Comparison of ENCODE assay signal across 8 cellular contexts in genomic region chr17:45585037-45585437, GRCh38.
DNase-seq lines count a peak whose midpoint lies in the region; ATAC-seq, FAIRE-seq and TF ChIP-seq lines count a peak whose summit lies in the region.
"Not testable (repeated sequence)": the region's sequence is repeated elsewhere in the genome, so short reads cannot be mapped to it uniquely, and the experiment has no call there.

No MANE protein-coding gene starts in this region.

- peaks cover 39% of the 10 kb centered on the region for H3K4me1 ChIP-seq in HepG2 (ENCODE audit: insufficient read depth, low read length)

- peak; percentile 49 for TF ChIP-seq CTCF in HepG2 (CRISPR knock-in tag; IDR thresholded peaks at IDR 0.05)

- peak overlapping the region; percentile 96 to 98 for H3K27ac Mint-ChIP-seq in effector memory CD8-positive, alpha-beta T cell

- TF ChIP-seq POLR2A in HepG2 (IDR thresholded peaks at IDR 0.05; ENCODE audit: insufficient read depth in 1 of 2, low read depth in 2 of 2, low read length in 2 of 2), result peak; percentile 54 to 60; a peak in 3 of 4 replicates

- TF ChIP-seq EP300 in HepG2 (IDR thresholded peaks at IDR 0.05; ENCODE audit: low read depth in 2 of 2, low read length in 2 of 2); HepG2 (CRISPR knock-in tag; IDR thresholded peaks at IDR 0.05; ENCODE audit: borderline replicate concordance): not testable (repeated sequence)

- H3K9me3 Mint-ChIP-seq in effector memory CD8-positive, alpha-beta T cell, result not testable (repeated sequence)

- H3K4me2 ChIP-seq in HepG2 (ENCODE audit: low read depth, low read length), result peak overlapping the region; percentile 95

- in situ Hi-C loops in HepG2 (cut with HindIII; ENCODE audit: extremely low pct_ligation_motif_present, low pct_unique_long_range_greater_than_20kb), result loop anchor here (25.0 kb wide), 1 partner anchor 677 kb away; no protein-coding TSS in a partner anchor

- H4K20me1 ChIP-seq in HepG2 (ENCODE audit: insufficient read depth, low read length), result not testable (repeated sequence)

- ATAC-seq in GM18858 (IDR thresholded peaks at IDR 0.05; ENCODE audit: unreplicated experiment), result peak; percentile 35
- ATAC-seq in HG02852 (IDR thresholded peaks at IDR 0.05; ENCODE audit: unreplicated experiment), result peak; percentile 69
- peak; percentile 77 for ATAC-seq in effector memory CD8-positive, alpha-beta T cell (replicated peaks)
- ATAC-seq in HepG2, result peak; percentile 78

- FAIRE-seq in HepG2 (lab: Jason Lieb, UNC), result not testable (repeated sequence)

- BruUV-seq in HepG2 (replicated peaks; lab: Mats Ljungman, UMichigan), result not testable (repeated sequence)

- not testable (repeated sequence) for H3K27me3 ChIP-seq in HepG2 (ENCODE audit: control insufficient read depth in 1 of 2, insufficient read depth in 2 of 2, low read length in 2 of 2)

- H3K79me2 ChIP-seq in HepG2 (ENCODE audit: insufficient read depth, low read length), result peaks cover 42% of the 10 kb centered on the region

- H3K4me3 Mint-ChIP-seq in effector memory CD8-positive, alpha-beta T cell, result peak overlapping the region; percentile 93 to 96

- not testable (repeated sequence) for TF ChIP-seq RAD21 in HepG2 (CRISPR knock-in tag; IDR thresholded peaks at IDR 0.05)

- H3K4me3 ChIP-seq in HepG2 (replicated peaks in 1 of 3; ENCODE audit: insufficient read depth in 1 of 3, low read depth in 2 of 3, low read length in 3 of 3), result peak overlapping the region; percentile 69 to 82 (median 70)

- CTCF ChIA-PET in HepG2 (lab: Yijun Ruan, JAX; ENCODE audit: low intra/inter-chr PET ratio, low total read pairs), result interaction anchor here (0.6 kb wide), 1 partner anchor 10 kb away, joined by 4 read pairs; no protein-coding TSS in a partner anchor

- peaks cover 17 to 36% of the 10 kb centered on the region in 2 donors for H3K4me1 Mint-ChIP-seq in effector memory CD8-positive, alpha-beta T cell (ENCODE audit: low read depth in 2 of 2)

- not testable (repeated sequence) for H2AFZ ChIP-seq in HepG2 (ENCODE audit: low read length)

- intact Hi-C loops in HepG2 (cut with micrococcal nuclease; ENCODE audit: unreplicated experiment), result not testable (repeated sequence)

- H3K27me3 Mint-ChIP-seq in effector memory CD8-positive, alpha-beta T cell, result not testable (repeated sequence)

- H3K27ac ChIP-seq in HepG2 (ENCODE audit: extremely low read length, insufficient read depth, low read length), result peak overlapping the region; percentile 80

- POLR2A ChIA-PET in HepG2 (lab: Yijun Ruan, JAX), result interaction anchor here (1.4 kb wide), 1 partner anchor 160 kb away, joined by 3 read pairs; no protein-coding TSS in a partner anchor

- H3K9me3 ChIP-seq in HepG2 (ENCODE audit: low read length), result not testable (repeated sequence)

- peaks cover 49% of the 10 kb centered on the region for H3K36me3 Mint-ChIP-seq in effector memory CD8-positive, alpha-beta T cell (ENCODE audit: insufficient read depth)

- peak; percentile 35 for DNase-seq in 8988T
- DNase-seq in NCI-H226, result peak; percentile 75
- peak; percentile 83 for DNase-seq in activated T-cell treated with anti-CD3 and anti-CD28 coated beads for 1 hour (ENCODE audit: low read depth)
- DNase-seq in effector memory CD8-positive, alpha-beta T cell, result peak; percentile 69 to 70 (median 69)
- DNase-seq in HepG2 (ENCODE audit: low spot score), result peak; percentile 82
- peak; percentile 72 to 85 for DNase-seq in stimulated activated CD4-positive, alpha-beta T cell treated with anti-CD3 and anti-CD28 coated beads, Interleukin-12 subunit alpha, Interleukin-12 subunit beta, amount 100 ng/mL, for 24 hours (ENCODE audit: low read depth in 2 of 2)

- H3K9ac ChIP-seq in HepG2 (ENCODE audit: insufficient read depth, low read depth, low read length), result peak overlapping the region; percentile 80

- H3K36me3 ChIP-seq in HepG2 (replicated peaks in 1 of 2; ENCODE audit: control insufficient read depth in 1 of 2, insufficient read depth in 2 of 2, low read length in 2 of 2), result not testable (repeated sequence)

- 0% methylated on average over 19 of the region's 40 CpGs for WGBS in HepG2 (ENCODE audit: low lambda C conversion rate)

TF ChIP-seq in HepG2, 621 proteins besides CTCF, POLR2A, EP300 and RAD21 (continues in another document):
- TF ChIP-seq FOXK1 (CRISPR knock-in tag; IDR thresholded peaks at IDR 0.05; ENCODE audit: borderline replicate concordance, low read depth) (peak; percentile 31; the same call in 1 of the 2 replicates), ZNF777 (CRISPR knock-in tag; IDR thresholded peaks at IDR 0.05) (peak; percentile 74), GMEB1 (CRISPR knock-in tag; IDR thresholded peaks at IDR 0.05; ENCODE audit: borderline replicate concordance) (peak; percentile 40; the same call in 1 of the 2 replicates), IKZF4 (CRISPR knock-in tag; IDR thresholded peaks at IDR 0.05; ENCODE audit: borderline replicate concordance, low read depth, not compliant biosample characterization) (peak; percentile 40), POGZ (CRISPR knock-in tag; IDR thresholded peaks at IDR 0.05) (peak; percentile 47; the same call in 1 of the 2 replicates), ZNF792 (CRISPR knock-in tag; IDR thresholded peaks at IDR 0.05) (peak; percentile 81), ZNF749 (CRISPR knock-in tag; IDR thresholded peaks at IDR 0.05; ENCODE audit: borderline replicate concordance) (0 out of 2 replicates have a peak, but pooled peaks have one; percentile 84), ZNF740 (CRISPR knock-in tag; IDR thresholded peaks at IDR 0.05) (peak; percentile 70; the same call in 1 of the 2 replicates), ZNF256 (CRISPR knock-in tag; conservative IDR thresholded peaks at IDR 0.05) (0 out of 2 replicates have a peak, but pooled peaks have one; percentile 47), HOXA5 (CRISPR knock-in tag; IDR thresholded peaks at IDR 0.05) (peak; percentile 21; the same call in 1 of the 2 replicates), PITX1 (CRISPR knock-in tag; IDR thresholded peaks at IDR 0.05) (0 out of 2 replicates have a peak, but pooled peaks have one; percentile 27), YEATS2 (CRISPR knock-in tag; IDR thresholded peaks at IDR 0.05; ENCODE audit: borderline replicate concordance) (peak; percentile 57; the same call in 1 of the 2 replicates), ERF (CRISPR knock-in tag; IDR thresholded peaks at IDR 0.05) (peak; percentile 53; the same call in 1 of the 2 replicates), ZMYM4 (CRISPR knock-in tag; IDR thresholded peaks at IDR 0.05) (peak; percentile 64), SNAI1 (CRISPR knock-in tag; IDR thresholded peaks at IDR 0.05; ENCODE audit: borderline replicate concordance) (peak; percentile 90; the same call in 1 of the 2 replicates), UBTF (CRISPR knock-in tag; IDR thresholded peaks at IDR 0.05) (peak; percentile 95), ZNF639 (CRISPR knock-in tag; conservative IDR thresholded peaks at IDR 0.05) (peak; percentile 86), ETV6 (CRISPR knock-in tag; conservative IDR thresholded peaks at IDR 0.05) (0 out of 2 replicates have a peak, but pooled peaks have one; percentile 29), KLF16 (CRISPR knock-in tag; IDR thresholded peaks at IDR 0.05) (peak in 1 of 2 experiments; percentile 55; a peak in 1 of 4 replicates), ASH2L (IDR thresholded peaks at IDR 0.05; ENCODE audit: insufficient read length, low read depth, low read length) (peak; percentile 50)

Comparison
In these comparisons a context has a peak if more than half of its experiments do, and no peak if none do; other contexts are left out.
1. Peak in every context shown above with its lines: DNase-seq, ATAC-seq, H3K4me3 ChIP-seq and H3K27ac ChIP-seq.